15 cellular contexts compared by ENCODE assay signal in genomic region chr12:72448805-72449204, GRCh38.
DNase-seq lines count a peak whose midpoint lies in the region; FAIRE-seq and TF ChIP-seq lines count a peak whose summit lies in the region.
"Had no signal": no experiment of that assay in that cellular context is flagged by ENCODE, and none has a peak within 500 bp of the region (broad histone marks: within the 10 kb centered on the region; RNA-seq: fewer than 3 reads in every experiment).

No MANE protein-coding gene starts in this region.

- TF ChIP-seq CTCF in D721Med (IDR thresholded peaks at IDR 0.05; ENCODE audit: insufficient read depth, missing control alignments): no peak

- FAIRE-seq in D721Med (lab: Jason Lieb, UNC): no peak
- FAIRE-seq: H54 had no signal

- DNase-seq in NCI-H1417 (lab: John Stamatoyannopoulos, UW) (peak in 2 of 3 experiments; percentile 25 to 66), NCI-H1417 treated with DMSO at 0.1 percent for 48 hours (lab: John Stamatoyannopoulos, UW) (no peak), NCI-H2227 (lab: John Stamatoyannopoulos, UW; ENCODE audit: unreplicated experiment) (peak; percentile 9), OCI-M1 (lab: John Stamatoyannopoulos, UW) (peak; percentile 11), DMS79 treated with DMSO at 0.1 percent for 48 hours (lab: John Stamatoyannopoulos, UW) (no peak), D721Med (ENCODE audit: insufficient read length, low spot score) (no peak), DMS114 treated with DMSO at 0.1 percent for 48 hours (lab: John Stamatoyannopoulos, UW; ENCODE audit: unreplicated experiment) (no peak)
- DNase-seq: 8988T; Calu3; CD8-positive, alpha-beta T cell; DMS153; DMS79; GF-D8; HCEC 1CT had no signal

Comparison
In these comparisons a context has a peak if more than half of its experiments do, and no peak if none do; other contexts are left out.
1. DNase-seq: peak in NCI-H1417 (2 of 3), NCI-H2227 (single experiment) and OCI-M1 (single experiment); none in NCI-H1417 treated with DMSO at 0.1 percent for 48 hours (single experiment), DMS79 treated with DMSO at 0.1 percent for 48 hours (single experiment), D721Med (single experiment) and DMS114 treated with DMSO at 0.1 percent for 48 hours (single experiment).